1 cellular context compared by ENCODE assay signal in genomic region chr16:89478576-89479221, GRCh38.
TF ChIP-seq lines count a peak whose summit lies in the region.

No MANE protein-coding gene starts in this region.

TF ChIP-seq in GM12878, 131 proteins besides CTCF, POLR2A, EP300 and RAD21:
- TF ChIP-seq IKZF1 (conservative IDR thresholded peaks at IDR 0.05) (0 out of 2 replicates have a peak, but pooled peaks have one; percentile 27), SPI1 (IDR thresholded peaks at IDR 0.05; ENCODE audit: borderline replicate concordance, insufficient read depth, low read depth, low read length) (no peak), POLR2AphosphoS5 (IDR thresholded peaks at IDR 0.05; ENCODE audit: low read length) (0 out of 2 replicates have a peak, but pooled peaks have one; percentile 49)
TF ChIP-seq in GM12878: peak in this region for 2.
